Comparison of ENCODE assay signal across 8 cellular contexts in genomic region chr16:30446203-30446595, GRCh38. TPM values are rescaled to one million over a fixed set of nuclear protein-coding genes. Genes with fewer than 3 reads are reported as not detected.
DNase-seq lines count a peak whose midpoint lies in the region; ATAC-seq, FAIRE-seq and TF ChIP-seq lines count a peak whose summit lies in the region.

No MANE protein-coding gene starts in this region.

- ATAC-seq in pancreas, result no peak
- no peak for ATAC-seq in GM21447 (IDR thresholded peaks at IDR 0.05; ENCODE audit: unreplicated experiment)

- H3K36me3 ChIP-seq in Caco-2 (ENCODE audit: control insufficient read depth, insufficient read depth, low read length) (peaks cover 8% of the 10 kb centered on the region; the same call in 1 of the 2 replicates), PC-9 (ENCODE audit: low read depth) (0 out of 2 replicates have a peak, but pooled peaks cover 10% of the 10 kb centered on the region), pancreas (no peaks in the 10 kb centered on the region)

- peaks cover 10% of the 10 kb centered on the region for H4K20me1 ChIP-seq in PC-9 (ENCODE audit: insufficient read depth)

- H3K4me3 Mint-ChIP-seq in Caco-2 (ENCODE audit: unreplicated experiment), result peak overlapping the region; percentile 87

- peaks cover 24% of the 10 kb centered on the region for H3K79me2 ChIP-seq in PC-9 (ENCODE audit: low read depth)

- H3K9me3 ChIP-seq in Caco-2 (no peaks in the 10 kb centered on the region), PC-9 (ENCODE audit: insufficient read depth, low read depth) (no peaks in the 10 kb centered on the region; the same call in 1 of the 2 replicates), pancreas (no peaks in the 10 kb centered on the region)

- H3K9me2 ChIP-seq in PC-9 (ENCODE audit: insufficient read depth), result no peaks in the 10 kb centered on the region

- no peak for DNase-seq in Caco-2
- no peak for DNase-seq in PC-9
- DNase-seq in epithelial cell of esophagus (ENCODE audit: low read depth), result no peak
- no peak for DNase-seq in pancreas
- DNase-seq in activated effector memory CD4-positive, alpha-beta T cell treated with Interleukin-2 at 50 U/mL for 16 hours, result no peak
- no peak for DNase-seq in stimulated activated CD4-positive, alpha-beta T cell treated with anti-CD3 and anti-CD28 coated beads, Interleukin-15, amount 100 ng/mL, for 24 hours
- no peak for DNase-seq in frontal cortex (ENCODE audit: low spot score in 2 of 2)

- H3K27me3 Mint-ChIP-seq in Caco-2 (ENCODE audit: insufficient read depth, unreplicated experiment), result no peaks in the 10 kb centered on the region

- H3K27ac ChIP-seq in PC-9 (peak overlapping the region; percentile 62), pancreas (peak overlapping the region; percentile 88 to 95 (median 94))

- peak overlapping the region; percentile 87 for H3K4me2 ChIP-seq in PC-9

- CTCF ChIA-PET in Caco-2 (lab: Charles Lee), result interaction anchor here (2.7 kb wide), 1 partner anchor 16 kb away, joined by 17 read pairs; the partner anchor contains the start of gene DCTPP1
- CTCF ChIA-PET in PC-9 (lab: Charles Lee), result interaction anchor here (1.5 kb wide), 1 partner anchor 45 kb away, joined by 5 read pairs; no protein-coding TSS in a partner anchor

- H3K4me1 ChIP-seq in Caco-2, result peaks cover 29% of the 10 kb centered on the region
- peaks cover 26% of the 10 kb centered on the region for H3K4me1 ChIP-seq in PC-9 (replicated peaks; ENCODE audit: insufficient read depth)
- H3K4me1 ChIP-seq in pancreas, result peaks cover 22 to 43% (median 25%) of the 10 kb centered on the region in 3 donors

- TF ChIP-seq CTCF in Caco-2 (IDR thresholded peaks at IDR 0.05; ENCODE audit: insufficient read depth in 1 of 2, low read depth in 1 of 2, low read length in 1 of 2, severe bottlenecking in 1 of 2, unreplicated experiment in 1 of 2) (no peak), PC-9 (conservative IDR thresholded peaks at IDR 0.05) (no peak), epithelial cell of esophagus (IDR thresholded peaks at IDR 0.05; ENCODE audit: insufficient read depth, low read depth, low read length, missing control alignments) (no peak), pancreas (IDR thresholded peaks at IDR 0.05) (no peak)

- H2AFZ ChIP-seq in PC-9, result peak overlapping the region; percentile 92

- H3K27me3 ChIP-seq in Caco-2 (replicated peaks; ENCODE audit: control insufficient read depth, insufficient read depth, low read length), result no peaks in the 10 kb centered on the region
- H3K27me3 ChIP-seq in PC-9 (ENCODE audit: insufficient read depth, low read depth), result no peaks in the 10 kb centered on the region
- no peaks in the 10 kb centered on the region for H3K27me3 ChIP-seq in pancreas

- peak overlapping the region; percentile 98 for H3K27ac Mint-ChIP-seq in Caco-2 (ENCODE audit: unreplicated experiment)

- no peak for FAIRE-seq in pancreas (lab: Jason Lieb, UNC)
- FAIRE-seq in frontal cortex (lab: Jason Lieb, UNC), result no peak

- peaks cover 41% of the 10 kb centered on the region for H3K36me3 Mint-ChIP-seq in Caco-2 (ENCODE audit: insufficient read depth, unreplicated experiment)

- peaks cover 13% of the 10 kb centered on the region for H3K4me1 Mint-ChIP-seq in Caco-2 (ENCODE audit: low read depth, unreplicated experiment)

- 60 to 61% methylated on average over 10 of the region's 10 CpGs for WGBS in pancreas, 2 donors

- peaks cover 26% of the 10 kb centered on the region for H3F3A ChIP-seq in PC-9 (ENCODE audit: insufficient read depth, low read depth)

- POLR2A ChIA-PET in Caco-2 (lab: Charles Lee) (interaction anchor here (0.7 to 1.8 kb wide), 2 partner anchors 28 to 366 kb away, joined by 3 to 4 read pairs; no protein-coding TSS in a partner anchor), PC-9 (lab: Charles Lee; ENCODE audit: unreplicated experiment) (interaction anchor here (0.8 kb wide), 1 partner anchor 64 kb away, joined by 4 read pairs; no protein-coding TSS in a partner anchor)

- H3K9me3 Mint-ChIP-seq in Caco-2 (ENCODE audit: unreplicated experiment), result no peaks in the 10 kb centered on the region

- peak overlapping the region; percentile 80 for H3K4me3 ChIP-seq in Caco-2 (ENCODE audit: low read depth, low read length)
- H3K4me3 ChIP-seq in PC-9, result peak overlapping the region; percentile 73
- peak overlapping the region; percentile 88 for H3K4me3 ChIP-seq in epithelial cell of esophagus (ENCODE audit: low read length)
- H3K4me3 ChIP-seq in pancreas, result peak overlapping the region in 3 of 4 donors; percentile 64 to 96 (median 95)

- intact Hi-C loops in Caco-2 (cut with micrococcal nuclease; ENCODE audit: unreplicated experiment) (no loop called here), PC-9 (cut with micrococcal nuclease; ENCODE audit: unreplicated experiment) (no loop called here), pancreas (cut with DNase I) (loop anchor here in 1 of 3 donors (10.0 kb wide), 1 partner anchor 179 kb away; no protein-coding TSS in a partner anchor)

- BruUV-seq in Caco-2 (replicated peaks; lab: Mats Ljungman, UMichigan) (TSS peak; percentile 93), PC-9 (replicated peaks; lab: Mats Ljungman, UMichigan) (no TSS peak)

RNA-seq across cellular contexts. Expression of gene SEPHS2, which starts 0.5 kb away (rescaled TPM):
- total RNA-seq in Caco-2 (2022), result 80.2 and 91.6 TPM in 2 replicates
- total RNA-seq in PC-9 (2021), result 66.8 and 67.2 TPM in 2 replicates
- 10 to 100 TPM; 17.5 to 35.4 (median 25.4) TPM for total RNA-seq in pancreas
- polyA plus RNA-seq in pancreas, result 10 to 100 TPM; 14.8 to 30.3 TPM
- total RNA-seq in frontal cortex, result 12.6 TPM

RNA-seq across cellular contexts. Expression of gene DCTPP1, which starts 16.4 kb away (rescaled TPM):
- total RNA-seq in Caco-2 (2022) (51.1 and 53.2 TPM in 2 replicates), PC-9 (2021) (80.4 and 109 TPM in 2 replicates), pancreas (10 to 100 TPM; 12.2 to 20.7 (median 16.6) TPM), frontal cortex (28.9 TPM)
- 10 to 100 TPM; 12.2 to 16.9 TPM for polyA plus RNA-seq in pancreas

RNA-seq across cellular contexts. Expression of gene ITGAL, which starts 26.3 kb away (rescaled TPM):
- total RNA-seq in Caco-2 (2022), result 0.57 TPM in 1 of 2 replicates, not detected in the other
- 0.50 TPM in 1 of 2 replicates, not detected in the other for total RNA-seq in PC-9 (2021)
- total RNA-seq in pancreas, result 1 to 10 TPM; 1.1 to 9.1 (median 3.1) TPM
- polyA plus RNA-seq in pancreas, result 1 to 10 TPM in 1 of 2 donors, under 1 TPM in 1; 0.54 to 1.0 TPM
- 0.82 TPM for total RNA-seq in frontal cortex

RNA-seq across cellular contexts. Expression of gene ZNF771, which starts 38.8 kb away (rescaled TPM):
- total RNA-seq in Caco-2 (2022), result 4.7 and 5.8 TPM in 2 replicates
- total RNA-seq in PC-9 (2021), result 19.0 and 21.9 TPM in 2 replicates
- 1 to 10 TPM; 1.5 to 5.0 (median 3.1) TPM for total RNA-seq in pancreas
- polyA plus RNA-seq in pancreas, result 1 to 10 TPM; 3.0 to 3.8 TPM
- 9.0 TPM for total RNA-seq in frontal cortex

RNA-seq across cellular contexts. Expression of gene ZNF48, which starts 51.0 kb away (rescaled TPM):
- total RNA-seq in Caco-2 (2022) (12.8 and 13.4 TPM in 2 replicates), PC-9 (2021) (20.1 and 25.9 TPM in 2 replicates), pancreas (1 to 10 TPM; 4.0 to 6.5 (median 4.6) TPM), frontal cortex (39.9 TPM)
- polyA plus RNA-seq in pancreas, result 1 to 10 TPM; 3.1 to 5.0 TPM
